ENCODE assay signal across 1 cellular context in the genomic region with DNA sequence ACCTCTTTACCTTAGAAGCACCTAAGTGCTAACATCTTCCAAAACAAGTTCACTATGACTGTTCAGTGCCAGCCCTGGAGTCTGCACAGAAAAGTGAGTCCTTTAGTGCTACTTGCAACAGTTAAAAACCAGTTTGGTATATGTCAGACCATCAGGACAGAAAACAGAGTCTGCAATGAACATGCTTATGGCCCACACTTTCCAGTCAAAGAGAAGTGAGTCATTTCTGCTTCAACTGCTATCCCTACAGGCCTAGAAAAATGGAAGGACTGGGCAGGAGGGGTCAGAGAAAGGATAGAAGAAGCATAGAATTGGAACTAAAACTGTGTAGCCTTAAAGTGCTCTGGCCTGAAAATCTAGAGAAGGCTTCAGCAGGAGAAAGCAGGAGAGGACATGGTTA.
TF ChIP-seq lines count a peak whose summit lies in the region.

No MANE protein-coding gene starts in this region.

TF ChIP-seq in SK-N-SH treated with all-trans-retinoic acid at 6 μM for 48 hours, 23 proteins besides CTCF, POLR2A, EP300 and RAD21 (continued from another document):
- TF ChIP-seq, protein P1, sequence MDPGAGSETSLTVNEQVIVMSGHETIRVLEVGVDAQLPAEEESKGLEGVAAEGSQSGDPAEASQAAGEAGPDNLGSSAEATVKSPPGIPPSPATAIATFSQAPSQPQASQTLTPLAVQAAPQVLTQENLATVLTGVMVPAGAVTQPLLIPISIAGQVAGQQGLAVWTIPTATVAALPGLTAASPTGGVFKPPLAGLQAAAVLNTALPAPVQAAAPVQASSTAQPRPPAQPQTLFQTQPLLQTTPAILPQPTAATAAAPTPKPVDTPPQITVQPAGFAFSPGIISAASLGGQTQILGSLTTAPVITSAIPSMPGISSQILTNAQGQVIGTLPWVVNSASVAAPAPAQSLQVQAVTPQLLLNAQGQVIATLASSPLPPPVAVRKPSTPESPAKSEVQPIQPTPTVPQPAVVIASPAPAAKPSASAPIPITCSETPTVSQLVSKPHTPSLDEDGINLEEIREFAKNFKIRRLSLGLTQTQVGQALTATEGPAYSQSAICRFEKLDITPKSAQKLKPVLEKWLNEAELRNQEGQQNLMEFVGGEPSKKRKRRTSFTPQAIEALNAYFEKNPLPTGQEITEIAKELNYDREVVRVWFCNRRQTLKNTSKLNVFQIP (CRISPR knock-in tag; IDR thresholded peaks at IDR 0.05; ENCODE audit: borderline replicate concordance, low read depth), result no peak
TF ChIP-seq in SK-N-SH treated with all-trans-retinoic acid at 6 μM for 48 hours: peak in this region for 0.
